In genomic region chrX:55342533-55343501, GRCh38 we compare ENCODE assay signal across 8 cellular contexts.
DNase-seq lines count a peak whose midpoint lies in the region; ATAC-seq, FAIRE-seq and TF ChIP-seq lines count a peak whose summit lies in the region.

No MANE protein-coding gene starts in this region.

- H3K36me3 ChIP-seq in spleen = no peaks in the 10 kb centered on the region

- peak; percentile 48 for TF ChIP-seq CTCF in fibroblast of pulmonary artery (IDR thresholded peaks at IDR 0.05; ENCODE audit: low read length, missing control alignments)
- peak in 9 of 11 experiments; percentile 32 to 62 (median 52) for TF ChIP-seq CTCF in spleen (IDR thresholded peaks at IDR 0.05 in 8 of 11, conservative IDR thresholded peaks at IDR 0.05 in 3 of 11)

- DNase-seq in left cardiac atrium = no peak
- DNase-seq in left ventricle myocardium superior = no peak
- peak; percentile 4 for DNase-seq in H54 (ENCODE audit: insufficient read length, low spot score)
- peak; percentile 9 for DNase-seq in NCI-H1048 (lab: John Stamatoyannopoulos, UW)
- peak; percentile 26 for DNase-seq in activated CD4-positive, alpha-beta T cell treated with anti-CD3 and anti-CD28 coated beads, Interleukin-2, amount 50 U/mL, for 1 hour
- DNase-seq in fibroblast of pulmonary artery (ENCODE audit: low read depth) = peak; percentile 22
- DNase-seq in spleen = no peak

- peak; percentile 47 to 52 for ATAC-seq in left cardiac atrium
- no peak for ATAC-seq in left ventricle myocardium superior
- no peak for ATAC-seq in HG02970 (IDR thresholded peaks at IDR 0.05; ENCODE audit: low FRiP score, unreplicated experiment)

- no peak for TF ChIP-seq POLR2A in H54 (IDR thresholded peaks at IDR 0.05; ENCODE audit: low read depth, low read length)
- no peak for TF ChIP-seq POLR2A in spleen (IDR thresholded peaks at IDR 0.05)

- intact Hi-C loops in left cardiac atrium (cut with DNase I) (no loop called here), left ventricle myocardium superior (cut with micrococcal nuclease) (no loop called here), spleen (cut with DNase I; ENCODE audit: low total_unique reads) (no loop called here)

- peaks cover 0 to 18% (median 0%) of the 10 kb centered on the region in 7 donors for H3K27me3 ChIP-seq in spleen (replicated peaks in 1 of 7)

- no peak for FAIRE-seq in H54 (lab: Jason Lieb, UNC)

- WGBS in spleen, 5 donors = 47 to 60% (median 56%) methylated on average over 18 to 21 of the region's 21 CpGs

- H3K4me1 ChIP-seq in spleen = no peaks in the 10 kb centered on the region

- no peak overlapping the region for H3K27ac ChIP-seq in spleen

- H3K4me3 ChIP-seq in fibroblast of pulmonary artery (replicated peaks; ENCODE audit: low read depth, low read length) (no peak overlapping the region), spleen (no peak overlapping the region)

- H3K9me3 ChIP-seq in spleen = no peaks in the 10 kb centered on the region

Comparison
In these comparisons a context has a peak if more than half of its experiments do, and no peak if none do; other contexts are left out.
1. ATAC-seq: peak in left cardiac atrium (2 of 2); none in left ventricle myocardium superior (single experiment) and HG02970 (single experiment).
2. DNase-seq: peak in H54 (single experiment), NCI-H1048 (single experiment), activated CD4-positive, alpha-beta T cell treated with anti-CD3 and anti-CD28 coated beads, Interleukin-2, amount 50 U/mL, for 1 hour (single experiment) and fibroblast of pulmonary artery (single experiment); none in left cardiac atrium (single experiment), left ventricle myocardium superior (single experiment) and spleen (single experiment).